ENCODE assay signal across 1 cellular context in genomic region chr1:154272999-154273563, GRCh38.
TF ChIP-seq lines count a peak whose summit lies in the region.

No MANE protein-coding gene starts in this region.

TF ChIP-seq in GM12878, 131 proteins besides CTCF, POLR2A, EP300 and RAD21:
- TF ChIP-seq ZNF384 (IDR thresholded peaks at IDR 0.05; ENCODE audit: borderline replicate concordance, low read depth, low read length): peak; percentile 48; the same call in 1 of the 2 replicates
- no peak for TF ChIP-seq RCOR1 (conservative IDR thresholded peaks at IDR 0.05; ENCODE audit: low read depth, low read length)
- 0 out of 2 replicates have a peak, but pooled peaks have one; percentile 10 for TF ChIP-seq TCF7 (IDR thresholded peaks at IDR 0.05; ENCODE audit: borderline replicate concordance)
- TF ChIP-seq HDAC6 (IDR thresholded peaks at IDR 0.05; ENCODE audit: unreplicated experiment): no peak
